12 cellular contexts compared by ENCODE assay signal in genomic region chr2:130377491-130377890, GRCh38. TPM values are rescaled to one million over a fixed set of nuclear protein-coding genes. Genes with fewer than 3 reads are reported as not detected.
DNase-seq lines count a peak whose midpoint lies in the region; ATAC-seq and TF ChIP-seq lines count a peak whose summit lies in the region.
"Had no signal": no experiment of that assay in that cellular context is flagged by ENCODE, and none has a peak within 500 bp of the region (broad histone marks: within the 10 kb centered on the region; RNA-seq: fewer than 3 reads in every experiment).

No MANE protein-coding gene starts in this region.

- peak overlapping the region; percentile 84 for H3K4me2 ChIP-seq in OCI-LY1 (ENCODE audit: low read length)

- no peaks in the 10 kb centered on the region for H4K20me1 ChIP-seq in OCI-LY1 (ENCODE audit: insufficient read depth, low read length)

- TF ChIP-seq POLR2A in testis (IDR thresholded peaks at IDR 0.05): no peak

- no peak for DNase-seq in activated CD8-positive, alpha-beta memory T cell treated with anti-CD3 and anti-CD28 coated beads, Interleukin-2, amount 10 ng/mL, durations not matched to agents 7 days and 5 days
- DNase-seq in activated CD8-positive, alpha-beta memory T cell treated with anti-CD3 and anti-CD28 coated beads for 24 hours: no peak
- no peak for DNase-seq in effector memory CD8-positive, alpha-beta T cell
- peak; percentile 63 for DNase-seq in osteocyte (ENCODE audit: extremely low spot score, unreplicated experiment)
- no peak for DNase-seq in NCI-H524 (lab: John Stamatoyannopoulos, UW)
- DNase-seq in testis: no peak
- DNase-seq: activated gamma-delta T cell, left cardiac atrium, NCI-H748 treated with DMSO at 0.1 percent for 48 hours, nucleus accumbens had no signal

- H2AFZ ChIP-seq in OCI-LY1 (ENCODE audit: low read length): no peak overlapping the region

- H3K27ac Mint-ChIP-seq in activated CD8-positive, alpha-beta memory T cell treated with anti-CD3 and anti-CD28 coated beads, Interleukin-2, amount 10 ng/mL, durations not matched to agents 7 days and 5 days: peak overlapping the region; percentile 41
- peak overlapping the region; percentile 80 to 92 for H3K27ac Mint-ChIP-seq in effector memory CD8-positive, alpha-beta T cell
- H3K27ac Mint-ChIP-seq in osteocyte (ENCODE audit: unreplicated experiment): peak overlapping the region; percentile 1

- TF ChIP-seq CTCF in OCI-LY1 (IDR thresholded peaks at IDR 0.05; ENCODE audit: low read length) (no peak), osteocyte (IDR thresholded peaks at IDR 0.05) (no peak), testis (IDR thresholded peaks at IDR 0.05) (no peak)

- H3K36me3 Mint-ChIP-seq in activated CD8-positive, alpha-beta memory T cell treated with anti-CD3 and anti-CD28 coated beads, Interleukin-2, amount 10 ng/mL, durations not matched to agents 7 days and 5 days: peaks cover 56% of the 10 kb centered on the region
- H3K36me3 Mint-ChIP-seq in effector memory CD8-positive, alpha-beta T cell (ENCODE audit: insufficient read depth): peaks cover 20% of the 10 kb centered on the region
- peaks cover 11% of the 10 kb centered on the region for H3K36me3 Mint-ChIP-seq in osteocyte (ENCODE audit: unreplicated experiment)

- CTCF ChIA-PET in activated CD8-positive, alpha-beta memory T cell treated with anti-CD3 and anti-CD28 coated beads, Interleukin-2, amount 10 ng/mL, durations not matched to agents 7 days and 5 days (lab: Charles Lee): interaction anchor here (0.7 to 1.0 kb wide), 4 partner anchors 12 to 41 kb away, joined by 3 to 4 read pairs (median 4); partner anchors contain the start of gene PTPN18

- H3F3A ChIP-seq in OCI-LY1 (ENCODE audit: insufficient read depth, low read length): no peaks in the 10 kb centered on the region

- ATAC-seq in activated CD8-positive, alpha-beta memory T cell treated with anti-CD3 and anti-CD28 coated beads, Interleukin-2, amount 10 ng/mL, durations not matched to agents 7 days and 5 days: no peak
- no peak for ATAC-seq in effector memory CD8-positive, alpha-beta T cell (replicated peaks)
- ATAC-seq in HG03039 (IDR thresholded peaks at IDR 0.05; ENCODE audit: unreplicated experiment): no peak
- ATAC-seq: left cardiac atrium had no signal

- H3K4me1 ChIP-seq in OCI-LY1 (ENCODE audit: insufficient read depth, low read length, severe bottlenecking) (peaks cover 93% of the 10 kb centered on the region), testis (peaks cover 17% of the 10 kb centered on the region)

- H3K4me3 ChIP-seq in OCI-LY1 (ENCODE audit: low read depth, low read length, poor library complexity, severe bottlenecking) (peak overlapping the region; percentile 48), testis (no peak overlapping the region)

- WGBS in testis, 2 donors: 90% methylated on average over 5 of the region's 5 CpGs

- H3K4me1 Mint-ChIP-seq in activated CD8-positive, alpha-beta memory T cell treated with anti-CD3 and anti-CD28 coated beads, Interleukin-2, amount 10 ng/mL, durations not matched to agents 7 days and 5 days: peaks cover 72% of the 10 kb centered on the region
- peaks cover 59 to 69% of the 10 kb centered on the region in 2 donors for H3K4me1 Mint-ChIP-seq in effector memory CD8-positive, alpha-beta T cell (ENCODE audit: low read depth in 2 of 2)
- peaks cover 23% of the 10 kb centered on the region for H3K4me1 Mint-ChIP-seq in osteocyte (ENCODE audit: unreplicated experiment)

- no peak overlapping the region for H3K4me3 Mint-ChIP-seq in activated CD8-positive, alpha-beta memory T cell treated with anti-CD3 and anti-CD28 coated beads, Interleukin-2, amount 10 ng/mL, durations not matched to agents 7 days and 5 days
- H3K4me3 Mint-ChIP-seq in effector memory CD8-positive, alpha-beta T cell: no peak overlapping the region
- no peak overlapping the region for H3K4me3 Mint-ChIP-seq in osteocyte (ENCODE audit: unreplicated experiment)

- no peaks in the 10 kb centered on the region for H3K9me2 ChIP-seq in OCI-LY1 (ENCODE audit: low read depth, low read length)

- intact Hi-C loops in testis (cut with DNase I; ENCODE audit: low total_unique reads): no loop called here

- H3K36me3 ChIP-seq in OCI-LY1 (ENCODE audit: insufficient read depth, low read length): peaks cover 90% of the 10 kb centered on the region
- H3K36me3 ChIP-seq in testis (ENCODE audit: low read depth, missing control alignments): no peaks in the 10 kb centered on the region

- peaks cover 21% of the 10 kb centered on the region for H3K79me2 ChIP-seq in OCI-LY1 (ENCODE audit: insufficient read depth, low read length)

- no peaks in the 10 kb centered on the region for H3K27me3 Mint-ChIP-seq in activated CD8-positive, alpha-beta memory T cell treated with anti-CD3 and anti-CD28 coated beads, Interleukin-2, amount 10 ng/mL, durations not matched to agents 7 days and 5 days
- H3K27me3 Mint-ChIP-seq in effector memory CD8-positive, alpha-beta T cell: no peaks in the 10 kb centered on the region
- H3K27me3 Mint-ChIP-seq in osteocyte (ENCODE audit: unreplicated experiment): no peaks in the 10 kb centered on the region

- H3K9ac ChIP-seq in OCI-LY1 (ENCODE audit: low read length): peak overlapping the region; percentile 69

- H3K9me3 ChIP-seq in OCI-LY1 (ENCODE audit: low read length) (no peaks in the 10 kb centered on the region), testis (no peaks in the 10 kb centered on the region)

- H3K27ac ChIP-seq in OCI-LY1 (ENCODE audit: low read depth, low read length, poor library complexity, severe bottlenecking) (peak overlapping the region; percentile 92), testis (no peak overlapping the region)

- H3K9me3 Mint-ChIP-seq in activated CD8-positive, alpha-beta memory T cell treated with anti-CD3 and anti-CD28 coated beads, Interleukin-2, amount 10 ng/mL, durations not matched to agents 7 days and 5 days (ENCODE audit: low read depth): no peaks in the 10 kb centered on the region
- no peaks in the 10 kb centered on the region for H3K9me3 Mint-ChIP-seq in effector memory CD8-positive, alpha-beta T cell
- H3K9me3 Mint-ChIP-seq in osteocyte (ENCODE audit: unreplicated experiment): no peaks in the 10 kb centered on the region

- H3K27me3 ChIP-seq in OCI-LY1 (ENCODE audit: insufficient read depth, low read length) (no peaks in the 10 kb centered on the region), testis (no peaks in the 10 kb centered on the region)

RNA-seq across cellular contexts. Expression of gene PTPN18, which starts 21.6 kb away (rescaled TPM):
- 10 to 100 TPM; 82.3 to 90.5 TPM for total RNA-seq in activated CD8-positive, alpha-beta memory T cell treated with anti-CD3 and anti-CD28 coated beads, Interleukin-2, amount 10 ng/mL, durations not matched to agents 7 days and 5 days
- 30.2 and 31.5 TPM in 2 replicates for total RNA-seq in osteocyte
- total RNA-seq in testis: 10 to 100 TPM; 23.4 to 33.0 TPM
- 23.3 TPM for polyA plus RNA-seq in testis (ENCODE audit: insufficient read depth, low read depth, low replicate concordance)

RNA-seq across cellular contexts. Expression of gene IMP4, which starts 34.8 kb away (rescaled TPM):
- 100 to 1,000 TPM in 1 of 2 experiments, 10 to 100 TPM in 1; 85.8 to 115 TPM for total RNA-seq in activated CD8-positive, alpha-beta memory T cell treated with anti-CD3 and anti-CD28 coated beads, Interleukin-2, amount 10 ng/mL, durations not matched to agents 7 days and 5 days
- total RNA-seq in osteocyte: 46.4 and 48.5 TPM in 2 replicates
- 100 to 1,000 TPM; 103 to 109 TPM for total RNA-seq in testis
- 57.1 TPM for polyA plus RNA-seq in testis (ENCODE audit: insufficient read depth, low read depth, low replicate concordance)

Comparison
In these comparisons a context has a peak if more than half of its experiments do, and no peak if none do; other contexts are left out.
1. H3K27ac Mint-ChIP-seq: peak in every context shown above with its lines; median percentile 86 in effector memory CD8-positive, alpha-beta T cell; 41 in activated CD8-positive, alpha-beta memory T cell treated with anti-CD3 and anti-CD28 coated beads, Interleukin-2, amount 10 ng/mL, durations not matched to agents 7 days and 5 days; 1 in osteocyte.